In the genomic region with DNA sequence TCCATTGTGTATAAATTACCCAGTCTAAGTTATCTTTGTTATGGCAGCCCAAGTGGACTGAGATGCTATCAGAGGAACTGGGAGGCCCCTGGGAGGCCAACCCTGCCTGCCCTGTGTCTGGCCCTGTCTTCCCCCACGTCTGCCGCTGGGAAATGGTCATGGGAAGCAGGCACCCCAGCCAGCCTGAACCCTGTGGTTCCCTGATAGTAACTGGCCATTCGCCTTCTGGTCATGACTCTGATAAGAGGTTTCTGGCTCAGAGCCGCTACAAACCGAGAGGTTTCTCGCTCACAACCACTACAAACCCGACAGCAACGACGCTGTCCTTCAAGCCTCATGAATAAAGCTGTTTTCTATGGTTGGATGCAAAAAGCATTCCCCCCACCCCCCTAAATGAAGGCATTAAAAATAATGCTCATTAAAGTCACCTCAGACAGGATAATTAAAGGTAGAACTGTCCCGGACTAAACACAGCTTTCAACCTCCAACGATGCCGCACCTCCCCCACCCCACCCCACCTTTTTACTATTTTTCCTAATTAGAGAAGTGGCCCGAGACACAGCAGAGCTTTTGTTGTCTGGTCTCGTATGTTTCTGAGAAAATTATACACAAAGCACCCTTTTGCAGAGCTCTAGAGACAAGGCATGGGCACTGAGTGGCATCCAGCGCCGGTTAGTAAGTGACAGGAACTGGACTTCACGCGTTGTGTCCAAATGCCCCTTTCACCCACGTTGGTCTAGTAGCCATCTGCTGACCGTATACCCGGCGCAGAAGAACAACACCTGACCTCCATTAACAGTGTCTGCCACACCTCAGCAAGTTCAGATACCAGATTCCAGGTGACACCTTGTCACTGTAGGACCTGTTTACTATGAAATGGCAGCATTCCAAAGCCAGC, we compare ENCODE assay signal across 1 cellular context.
A peak's percentile ranks its signal among the peaks of the same experiment; 100 is the strongest.
TF ChIP-seq lines count a peak whose summit lies in the region.

No MANE protein-coding gene starts in this region.

TF ChIP-seq in SK-N-SH, 30 proteins besides CTCF, POLR2A, EP300 and RAD21 (continued from another document):
- TF ChIP-seq YY1 (IDR thresholded peaks at IDR 0.05; ENCODE audit: low read depth), result no peak
- TF ChIP-seq ELF1 (IDR thresholded peaks at IDR 0.05), result no peak
- peak; percentile 90 for TF ChIP-seq RCOR1 (IDR thresholded peaks at IDR 0.05; ENCODE audit: low read length)
- TF ChIP-seq, protein P1, sequence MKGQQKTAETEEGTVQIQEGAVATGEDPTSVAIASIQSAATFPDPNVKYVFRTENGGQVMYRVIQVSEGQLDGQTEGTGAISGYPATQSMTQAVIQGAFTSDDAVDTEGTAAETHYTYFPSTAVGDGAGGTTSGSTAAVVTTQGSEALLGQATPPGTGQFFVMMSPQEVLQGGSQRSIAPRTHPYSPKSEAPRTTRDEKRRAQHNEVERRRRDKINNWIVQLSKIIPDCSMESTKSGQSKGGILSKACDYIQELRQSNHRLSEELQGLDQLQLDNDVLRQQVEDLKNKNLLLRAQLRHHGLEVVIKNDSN (IDR thresholded peaks at IDR 0.05; ENCODE audit: borderline replicate concordance, low read depth), result no peak
- TF ChIP-seq RXRA (IDR thresholded peaks at IDR 0.05; ENCODE audit: borderline replicate concordance, low read depth), result no peak
- no peak for TF ChIP-seq SIN3A (IDR thresholded peaks at IDR 0.05; ENCODE audit: borderline replicate concordance, low read depth, low read length)
- TF ChIP-seq FOXJ3 (CRISPR knock-in tag; IDR thresholded peaks at IDR 0.05), result peak; percentile 85
- no peak; the same call in 1 of the 2 replicates for TF ChIP-seq MXI1 (IDR thresholded peaks at IDR 0.05; ENCODE audit: low read depth, low read length)
- TF ChIP-seq NRF1 (IDR thresholded peaks at IDR 0.05; ENCODE audit: low read depth, low read length), result no peak
- TF ChIP-seq, protein P2, sequence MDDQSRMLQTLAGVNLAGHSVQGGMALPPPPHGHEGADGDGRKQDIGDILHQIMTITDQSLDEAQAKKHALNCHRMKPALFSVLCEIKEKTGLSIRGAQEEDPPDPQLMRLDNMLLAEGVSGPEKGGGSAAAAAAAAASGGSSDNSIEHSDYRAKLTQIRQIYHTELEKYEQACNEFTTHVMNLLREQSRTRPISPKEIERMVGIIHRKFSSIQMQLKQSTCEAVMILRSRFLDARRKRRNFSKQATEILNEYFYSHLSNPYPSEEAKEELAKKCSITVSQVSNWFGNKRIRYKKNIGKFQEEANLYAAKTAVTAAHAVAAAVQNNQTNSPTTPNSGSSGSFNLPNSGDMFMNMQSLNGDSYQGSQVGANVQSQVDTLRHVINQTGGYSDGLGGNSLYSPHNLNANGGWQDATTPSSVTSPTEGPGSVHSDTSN (IDR thresholded peaks at IDR 0.05), result no peak
- no peak for TF ChIP-seq NFIC (IDR thresholded peaks at IDR 0.05; ENCODE audit: borderline replicate concordance)
- TF ChIP-seq, protein P3, sequence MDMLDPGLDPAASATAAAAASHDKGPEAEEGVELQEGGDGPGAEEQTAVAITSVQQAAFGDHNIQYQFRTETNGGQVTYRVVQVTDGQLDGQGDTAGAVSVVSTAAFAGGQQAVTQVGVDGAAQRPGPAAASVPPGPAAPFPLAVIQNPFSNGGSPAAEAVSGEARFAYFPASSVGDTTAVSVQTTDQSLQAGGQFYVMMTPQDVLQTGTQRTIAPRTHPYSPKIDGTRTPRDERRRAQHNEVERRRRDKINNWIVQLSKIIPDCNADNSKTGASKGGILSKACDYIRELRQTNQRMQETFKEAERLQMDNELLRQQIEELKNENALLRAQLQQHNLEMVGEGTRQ (IDR thresholded peaks at IDR 0.05; ENCODE audit: borderline replicate concordance, low read depth, low read length), result no peak
- no peak for TF ChIP-seq EZH2phosphoT487 (IDR thresholded peaks at IDR 0.05; ENCODE audit: borderline replicate concordance, low read depth)
- peak; percentile 98 for TF ChIP-seq GATA2 (CRISPR knock-in tag; IDR thresholded peaks at IDR 0.05)
- TF ChIP-seq MEF2A (IDR thresholded peaks at IDR 0.05; ENCODE audit: borderline replicate concordance, low read depth), result no peak
- TF ChIP-seq, protein P4, sequence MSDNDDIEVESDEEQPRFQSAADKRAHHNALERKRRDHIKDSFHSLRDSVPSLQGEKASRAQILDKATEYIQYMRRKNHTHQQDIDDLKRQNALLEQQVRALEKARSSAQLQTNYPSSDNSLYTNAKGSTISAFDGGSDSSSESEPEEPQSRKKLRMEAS (IDR thresholded peaks at IDR 0.05; ENCODE audit: low read depth), result no peak
- peak; percentile 77 for TF ChIP-seq CHD2 (IDR thresholded peaks at IDR 0.05; ENCODE audit: low read length, partially characterized antibody)
- no peak for TF ChIP-seq POLR2AphosphoS5 (IDR thresholded peaks at IDR 0.05; ENCODE audit: low read depth, low read length)
- TF ChIP-seq, protein P5, sequence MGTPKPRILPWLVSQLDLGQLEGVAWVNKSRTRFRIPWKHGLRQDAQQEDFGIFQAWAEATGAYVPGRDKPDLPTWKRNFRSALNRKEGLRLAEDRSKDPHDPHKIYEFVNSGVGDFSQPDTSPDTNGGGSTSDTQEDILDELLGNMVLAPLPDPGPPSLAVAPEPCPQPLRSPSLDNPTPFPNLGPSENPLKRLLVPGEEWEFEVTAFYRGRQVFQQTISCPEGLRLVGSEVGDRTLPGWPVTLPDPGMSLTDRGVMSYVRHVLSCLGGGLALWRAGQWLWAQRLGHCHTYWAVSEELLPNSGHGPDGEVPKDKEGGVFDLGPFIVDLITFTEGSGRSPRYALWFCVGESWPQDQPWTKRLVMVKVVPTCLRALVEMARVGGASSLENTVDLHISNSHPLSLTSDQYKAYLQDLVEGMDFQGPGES (IDR thresholded peaks at IDR 0.05; ENCODE audit: low read depth, low read length), result no peak
- TF ChIP-seq FOSL2 (IDR thresholded peaks at IDR 0.05; ENCODE audit: borderline replicate concordance, low read depth), result no peak
- TF ChIP-seq RFX5 (IDR thresholded peaks at IDR 0.05; ENCODE audit: low read length), result no peak
- no peak for TF ChIP-seq SMC3 (IDR thresholded peaks at IDR 0.05; ENCODE audit: low read depth, low read length)
- no peak for TF ChIP-seq JUND (IDR thresholded peaks at IDR 0.05)
- TF ChIP-seq GABPA (IDR thresholded peaks at IDR 0.05; ENCODE audit: low read depth), result no peak
- TF ChIP-seq TCF12 (IDR thresholded peaks at IDR 0.05), result peak; percentile 18; the same call in 1 of the 2 replicates
- TF ChIP-seq TAF1 (IDR thresholded peaks at IDR 0.05; ENCODE audit: borderline replicate concordance, low read depth, low read length), result no peak
TF ChIP-seq in SK-N-SH: peak in this region for 5.
